24 cellular contexts compared by ENCODE assay signal in the genomic region with DNA sequence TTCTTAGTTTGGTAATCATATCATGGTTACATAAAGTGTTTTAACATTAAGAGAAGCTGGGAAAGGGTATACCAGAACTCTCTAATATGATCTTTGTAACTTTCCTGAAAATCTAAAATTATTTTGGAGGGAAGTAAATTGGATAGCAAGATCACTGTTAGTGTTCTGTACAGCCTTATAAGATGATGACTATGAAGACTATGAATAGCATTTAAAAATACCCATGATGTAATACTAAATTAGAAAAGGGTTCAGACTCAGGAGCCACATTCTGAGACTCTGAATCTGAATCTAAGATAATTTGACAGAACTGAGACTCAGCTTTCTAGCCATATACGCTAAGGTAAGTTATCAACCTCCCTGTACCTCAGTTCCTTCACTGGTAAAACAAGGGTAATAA.
"Had no signal": no experiment of that assay in that cellular context is flagged by ENCODE, and none has a peak within 500 bp of the region (broad histone marks: within the 10 kb centered on the region; RNA-seq: fewer than 3 reads in every experiment).

No MANE protein-coding gene starts in this region.

- ATAC-seq: natural killer cell treated with Interleukin-12 subunit alpha and Interleukin-12 subunit beta and Interleukin-15 and Interleukin-18, amount 100 ng/mL, for 72 hours; pancreas; right cardiac atrium; right lobe of liver; stimulated activated effector memory CD8-positive, alpha-beta T cell treated with anti-CD3 and anti-CD28 coated beads, Interleukin-12 subunit alpha, Interleukin-12 subunit beta, amount 100 ng/mL, for 72 hours; stimulated activated naive B cell treated with anti-CD40 and anti-IgM and Interleukin-4, amounts not matched to agents 10 μg/mL and 1 μg/mL and 100 μg/mL, for 72 hours had no signal

- H3K27ac ChIP-seq: neutrophil, pancreas, prostate gland, right lobe of liver, sigmoid colon, stomach, thoracic aorta, thyroid gland, tibial nerve, upper lobe of left lung, vagina had no signal

- DNase-seq: nephron progenitor cell; nucleus accumbens; pancreas; right cardiac atrium; right lobe of liver; sigmoid colon; small intestine; stimulated activated CD4-positive, alpha-beta T cell treated with anti-CD3 and anti-CD28 coated beads, Interleukin-15, amount 100 ng/mL, for 24 hours; stimulated activated CD4-positive, alpha-beta T cell treated with anti-CD3 and anti-CD28 coated beads, Interleukin-2, amount 100 ng/mL, for 24 hours; stimulated activated CD4-positive, alpha-beta T cell treated with anti-CD3 and anti-CD28 coated beads, Interleukin-2, amount 100 ng/mL, for 48 hours; stimulated activated CD4-positive, alpha-beta T cell treated with anti-CD3 and anti-CD28 coated beads, Interleukin-4, amount 100 ng/mL, for 24 hours; stimulated activated naive B cell treated with anti-CD40 and anti-IgM and Interleukin-4, amounts not matched to agents 10 μg/mL and 1 μg/mL and 100 μg/mL, for 72 hours; stimulated activated naive CD4-positive, alpha-beta T cell treated with Interleukin-2 at 50 U/mL for 16 hours; stomach; thyroid gland; trophoblast cell had no signal
